Comparison of ENCODE assay signal across 1 cellular context in the genomic region with DNA sequence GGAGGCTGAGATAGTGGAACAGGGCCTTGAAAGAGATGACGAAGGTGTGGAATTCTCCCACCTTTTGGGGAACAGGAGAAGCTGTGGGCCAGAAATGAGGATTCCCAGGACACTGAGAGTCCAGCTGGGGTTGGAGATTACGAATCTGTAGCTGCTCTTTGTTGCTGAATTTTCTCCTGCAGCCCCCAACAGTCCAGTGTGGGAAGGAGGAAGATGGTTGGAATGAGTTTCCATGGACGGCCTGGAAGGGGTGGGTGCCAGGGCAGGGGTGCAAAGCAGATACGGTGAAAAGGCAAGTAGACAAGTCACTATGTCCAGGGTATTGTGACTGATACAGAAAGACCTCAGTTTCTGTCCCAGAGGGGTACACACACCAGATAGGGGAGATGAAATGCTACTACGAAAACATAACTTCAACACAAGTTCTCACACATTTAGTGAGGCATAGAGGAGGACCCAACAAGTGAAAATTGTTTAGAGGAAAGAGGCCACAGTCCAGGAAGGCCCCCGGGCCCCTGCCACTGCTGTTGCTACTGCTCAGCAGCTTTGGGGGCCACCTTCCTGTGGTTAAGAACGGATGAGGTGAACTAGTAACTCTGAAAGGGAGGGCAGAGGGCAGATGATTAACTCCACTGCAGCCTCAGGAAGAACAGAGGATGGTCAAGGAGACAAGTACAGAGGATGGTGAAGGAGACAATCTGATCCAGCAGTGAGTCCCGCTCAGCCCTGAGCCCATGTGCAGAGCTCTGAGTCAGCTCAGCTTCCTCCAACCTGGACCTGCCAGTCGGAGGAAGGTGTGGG.
TF ChIP-seq lines count a peak whose summit lies in the region.

No MANE protein-coding gene starts in this region.

TF ChIP-seq in IMR-90, 13 proteins besides CTCF, POLR2A, EP300 and RAD21:
- no peak for TF ChIP-seq RFX5 (IDR thresholded peaks at IDR 0.05; ENCODE audit: low read depth, low read length)
- TF ChIP-seq RCOR1 (IDR thresholded peaks at IDR 0.05; ENCODE audit: insufficient replicate concordance, low read length): no peak
- no peak for TF ChIP-seq MAFK (IDR thresholded peaks at IDR 0.05; ENCODE audit: low read depth, low read length)
- TF ChIP-seq NFE2L2 (IDR thresholded peaks at IDR 0.05; ENCODE audit: low read depth, low read length): no peak
- no peak for TF ChIP-seq MXI1 (IDR thresholded peaks at IDR 0.05; ENCODE audit: borderline replicate concordance, low read depth, low read length)
- TF ChIP-seq CHD1 (IDR thresholded peaks at IDR 0.05; ENCODE audit: low read depth, low read length): no peak
- no peak for TF ChIP-seq MAZ (IDR thresholded peaks at IDR 0.05; ENCODE audit: borderline replicate concordance, low read depth, low read length)
- no peak for TF ChIP-seq CEBPB (IDR thresholded peaks at IDR 0.05; ENCODE audit: low read depth, low read length)
- no peak for TF ChIP-seq BHLHE40 (IDR thresholded peaks at IDR 0.05; ENCODE audit: low read depth, low read length)
- TF ChIP-seq, protein P1, sequence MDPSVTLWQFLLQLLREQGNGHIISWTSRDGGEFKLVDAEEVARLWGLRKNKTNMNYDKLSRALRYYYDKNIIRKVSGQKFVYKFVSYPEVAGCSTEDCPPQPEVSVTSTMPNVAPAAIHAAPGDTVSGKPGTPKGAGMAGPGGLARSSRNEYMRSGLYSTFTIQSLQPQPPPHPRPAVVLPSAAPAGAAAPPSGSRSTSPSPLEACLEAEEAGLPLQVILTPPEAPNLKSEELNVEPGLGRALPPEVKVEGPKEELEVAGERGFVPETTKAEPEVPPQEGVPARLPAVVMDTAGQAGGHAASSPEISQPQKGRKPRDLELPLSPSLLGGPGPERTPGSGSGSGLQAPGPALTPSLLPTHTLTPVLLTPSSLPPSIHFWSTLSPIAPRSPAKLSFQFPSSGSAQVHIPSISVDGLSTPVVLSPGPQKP (IDR thresholded peaks at IDR 0.05; ENCODE audit: borderline replicate concordance, low read depth, low read length): no peak
- no peak for TF ChIP-seq SMC3 (IDR thresholded peaks at IDR 0.05; ENCODE audit: low read depth, low read length)
- TF ChIP-seq, protein P2, sequence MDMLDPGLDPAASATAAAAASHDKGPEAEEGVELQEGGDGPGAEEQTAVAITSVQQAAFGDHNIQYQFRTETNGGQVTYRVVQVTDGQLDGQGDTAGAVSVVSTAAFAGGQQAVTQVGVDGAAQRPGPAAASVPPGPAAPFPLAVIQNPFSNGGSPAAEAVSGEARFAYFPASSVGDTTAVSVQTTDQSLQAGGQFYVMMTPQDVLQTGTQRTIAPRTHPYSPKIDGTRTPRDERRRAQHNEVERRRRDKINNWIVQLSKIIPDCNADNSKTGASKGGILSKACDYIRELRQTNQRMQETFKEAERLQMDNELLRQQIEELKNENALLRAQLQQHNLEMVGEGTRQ (IDR thresholded peaks at IDR 0.05; ENCODE audit: low read depth, low read length): no peak
- TF ChIP-seq FOS (IDR thresholded peaks at IDR 0.05; ENCODE audit: low read depth, low read length): no peak
